In genomic region chr6:12578097-12578496, GRCh38 we compare ENCODE assay signal across 17 cellular contexts.
DNase-seq lines count a peak whose midpoint lies in the region; ATAC-seq and TF ChIP-seq lines count a peak whose summit lies in the region.
"Had no signal": no experiment of that assay in that cellular context is flagged by ENCODE, and none has a peak within 500 bp of the region (broad histone marks: within the 10 kb centered on the region; RNA-seq: fewer than 3 reads in every experiment).

No MANE protein-coding gene starts in this region.

- CTCF ChIA-PET in PC-9 (lab: Charles Lee) = no interaction called here

- H3K4me3 Mint-ChIP-seq in chondrocyte (ENCODE audit: unreplicated experiment) = no peak overlapping the region

- peak overlapping the region; percentile 83 for H3K27ac Mint-ChIP-seq in chondrocyte (ENCODE audit: unreplicated experiment)

- DNase-seq in EH (ENCODE audit: low read depth) (peak; percentile 20), PC-9 (no peak), chondrocyte (ENCODE audit: low spot score) (no peak), mesenchymal stem cell (no peak), HuH-7 (ENCODE audit: low spot score) (no peak), Peyer's patch (no peak)
- no peak for DNase-seq in stimulated activated CD4-positive, alpha-beta T cell treated with anti-CD3 and anti-CD28 coated beads, Interleukin-2, amount 100 ng/mL, for 48 hours
- DNase-seq: MM.1S, NCI-H1417, NCI-H1930, NCI-H2171 treated with DMSO at 0.1 percent for 48 hours, NCI-H510A had no signal

- intact Hi-C loops in PC-9 (cut with micrococcal nuclease; ENCODE audit: unreplicated experiment) = no loop called here

- H3K36me3 Mint-ChIP-seq in chondrocyte (ENCODE audit: low read depth) = no peaks in the 10 kb centered on the region

- H3K27me3 ChIP-seq in PC-9 (ENCODE audit: insufficient read depth, low read depth) = no peaks in the 10 kb centered on the region
- H3K27me3 ChIP-seq in mesenchymal stem cell (ENCODE audit: control insufficient read depth in 1 of 2, insufficient read depth in 1 of 2, low read length in 2 of 2) = no peaks in the 10 kb centered on the region
- no peaks in the 10 kb centered on the region for H3K27me3 ChIP-seq in Peyer's patch

- H2AFZ ChIP-seq in PC-9 = 0 out of 2 replicates have a peak overlapping the region, but pooled peaks have one; percentile 19
- no peak overlapping the region for H2AFZ ChIP-seq in mesenchymal stem cell (ENCODE audit: low read depth, low read length)

- no peak overlapping the region for H3K4ac ChIP-seq in mesenchymal stem cell (ENCODE audit: low read depth in 1 of 2, low read length in 2 of 2)

- H3K36me3 ChIP-seq in PC-9 (ENCODE audit: low read depth) (no peaks in the 10 kb centered on the region), mesenchymal stem cell (ENCODE audit: control insufficient read depth in 1 of 2, insufficient read depth in 2 of 2, low read depth in 1 of 2, low read length in 2 of 2) (no peaks in the 10 kb centered on the region), Peyer's patch (no peaks in the 10 kb centered on the region)

- no peak for TF ChIP-seq POLR2A in Peyer's patch (IDR thresholded peaks at IDR 0.05)

- no peak overlapping the region for H4K91ac ChIP-seq in mesenchymal stem cell (ENCODE audit: low read length)

- ATAC-seq in GM18909 (IDR thresholded peaks at IDR 0.05; ENCODE audit: poor library complexity, unreplicated experiment) = no peak
- ATAC-seq: HCT116 had no signal

- H3K9me3 ChIP-seq in PC-9 (ENCODE audit: insufficient read depth, low read depth) (peaks cover 16% of the 10 kb centered on the region), mesenchymal stem cell (ENCODE audit: control insufficient read depth, low read length) (no peaks in the 10 kb centered on the region), Peyer's patch (no peaks in the 10 kb centered on the region)

- no peaks in the 10 kb centered on the region for H3K9me2 ChIP-seq in PC-9 (ENCODE audit: insufficient read depth)

- no peaks in the 10 kb centered on the region for H4K20me1 ChIP-seq in PC-9 (ENCODE audit: insufficient read depth)

- no peak overlapping the region for H2BK120ac ChIP-seq in mesenchymal stem cell (ENCODE audit: low read depth, low read length)

- H3K23ac ChIP-seq in mesenchymal stem cell (ENCODE audit: low read length in 2 of 2) = no peak overlapping the region

- no peaks in the 10 kb centered on the region for H3K79me1 ChIP-seq in mesenchymal stem cell (replicated peaks; ENCODE audit: low read length, poor library complexity, severe bottlenecking)

- H3K27me3 Mint-ChIP-seq in chondrocyte (ENCODE audit: low read depth) = no peaks in the 10 kb centered on the region

- peaks cover 4% of the 10 kb centered on the region for H3K9me3 Mint-ChIP-seq in chondrocyte (ENCODE audit: low read depth)

- POLR2A ChIA-PET in PC-9 (lab: Charles Lee; ENCODE audit: unreplicated experiment) = no interaction called here

- H3F3A ChIP-seq in PC-9 (ENCODE audit: insufficient read depth, low read depth) = peaks cover 10% of the 10 kb centered on the region

- no peak overlapping the region for H2BK12ac ChIP-seq in mesenchymal stem cell (ENCODE audit: low read length in 2 of 2)

- no peak overlapping the region for H3K9ac ChIP-seq in mesenchymal stem cell (ENCODE audit: low read length)
- H3K9ac ChIP-seq: KMS-11 had no signal

- BruUV-seq in PC-9 (replicated peaks; lab: Mats Ljungman, UMichigan) = no TSS peak

- H3K27ac ChIP-seq in PC-9 (no peak overlapping the region), mesenchymal stem cell (ENCODE audit: low read length, poor library complexity, severe bottlenecking) (peak overlapping the region; percentile 93), Peyer's patch (no peak overlapping the region)
- H3K27ac ChIP-seq: C4-2B, KMS-11, SK-N-MC had no signal

- H4K8ac ChIP-seq in mesenchymal stem cell (ENCODE audit: low read length) = no peak overlapping the region

- no peak overlapping the region for H3K4me3 ChIP-seq in PC-9
- H3K4me3 ChIP-seq in mesenchymal stem cell (ENCODE audit: insufficient read depth in 1 of 2, low read depth in 1 of 2, low read length in 2 of 2) = no peak overlapping the region
- no peak overlapping the region for H3K4me3 ChIP-seq in Peyer's patch
- H3K4me3 ChIP-seq: SK-N-MC had no signal

- H2BK5ac ChIP-seq in mesenchymal stem cell (ENCODE audit: low read depth, low read length, poor library complexity, severe bottlenecking) = peak overlapping the region; percentile 92

- H3K4me2 ChIP-seq in PC-9 = no peak overlapping the region
- no peak overlapping the region for H3K4me2 ChIP-seq in mesenchymal stem cell (ENCODE audit: low read length, poor library complexity, severe bottlenecking)
- H3K4me2 ChIP-seq: KMS-11 had no signal

- H2AK5ac ChIP-seq in mesenchymal stem cell (ENCODE audit: low read length, severe bottlenecking) = no peak overlapping the region

- H3K4me1 ChIP-seq in PC-9 (replicated peaks; ENCODE audit: insufficient read depth) (peaks cover 17% of the 10 kb centered on the region), mesenchymal stem cell (ENCODE audit: control insufficient read depth, insufficient read depth, low read depth, low read length) (peaks cover 5% of the 10 kb centered on the region), Peyer's patch (no peaks in the 10 kb centered on the region)

- H3K79me2 ChIP-seq in PC-9 (ENCODE audit: low read depth) = no peaks in the 10 kb centered on the region

- H3K4me1 Mint-ChIP-seq in chondrocyte (ENCODE audit: low read depth) = peaks cover 58% of the 10 kb centered on the region

- no peak overlapping the region for H3K18ac ChIP-seq in mesenchymal stem cell (ENCODE audit: low read depth in 1 of 2, low read length in 2 of 2)

- no peak overlapping the region for H3K14ac ChIP-seq in mesenchymal stem cell (ENCODE audit: low read length in 2 of 2)

- TF ChIP-seq CTCF in PC-9 (conservative IDR thresholded peaks at IDR 0.05) (no peak), chondrocyte (IDR thresholded peaks at IDR 0.05) (no peak), Peyer's patch (IDR thresholded peaks at IDR 0.05) (no peak)

- H2BK15ac ChIP-seq in mesenchymal stem cell (ENCODE audit: low read depth, poor library complexity, severe bottlenecking) = no peak overlapping the region
